10 cellular contexts compared by ENCODE assay signal in the genomic region with DNA sequence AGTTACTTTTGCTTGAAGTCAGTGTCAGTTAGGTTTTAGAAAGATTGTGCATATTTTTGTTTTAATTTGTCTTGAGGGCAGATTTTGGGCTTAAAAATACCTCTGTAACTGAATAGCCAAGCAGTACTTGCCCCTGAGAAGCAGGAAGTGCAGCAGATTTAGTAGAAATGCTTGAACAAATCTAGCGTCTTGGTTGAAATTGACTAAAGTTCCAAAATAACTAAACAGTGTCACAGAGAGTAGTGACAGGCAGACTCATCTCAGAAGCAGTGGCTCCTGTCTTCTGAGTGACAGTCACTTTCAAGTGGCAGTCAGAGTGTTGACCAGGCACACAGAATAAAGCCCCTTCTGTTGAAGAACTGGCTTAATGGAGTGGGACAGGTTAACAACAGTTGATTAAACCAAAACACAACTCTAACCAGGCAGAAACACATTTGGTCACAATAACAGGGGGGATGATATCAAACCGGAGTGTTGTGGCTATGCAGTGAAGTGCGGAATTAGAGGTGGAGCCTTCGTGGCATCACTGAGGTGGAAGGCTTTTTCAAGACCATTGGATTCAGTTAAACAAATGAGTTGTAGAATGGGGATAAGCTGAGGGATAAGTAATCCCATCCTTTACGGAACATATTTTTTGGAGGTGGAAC. TPM values are rescaled to one million over a fixed set of nuclear protein-coding genes. Genes with fewer than 3 reads are reported as not detected.
A peak's percentile ranks its signal among the peaks of the same experiment; 100 is the strongest.
DNase-seq lines count a peak whose midpoint lies in the region; ATAC-seq, FAIRE-seq and TF ChIP-seq lines count a peak whose summit lies in the region.
"Had no signal": no experiment of that assay in that cellular context is flagged by ENCODE, and none has a peak within 500 bp of the region (broad histone marks: within the 10 kb centered on the region; RNA-seq: fewer than 3 reads in every experiment).

No MANE protein-coding gene starts in this region.

- H3K27me3 ChIP-seq in HUES48 (ENCODE audit: control insufficient read depth, insufficient read depth, low read length) (no peaks in the 10 kb centered on the region), small intestine (ENCODE audit: control insufficient read depth in 2 of 2, insufficient read depth in 2 of 2, low read length in 2 of 2) (no peaks in the 10 kb centered on the region)
- H3K27me3 ChIP-seq: adrenal gland had no signal

- H3K9me3 ChIP-seq in HUES48 (ENCODE audit: control insufficient read depth, insufficient read depth, low read length) (no peaks in the 10 kb centered on the region), small intestine (ENCODE audit: control insufficient read depth, low read depth) (no peaks in the 10 kb centered on the region)
- H3K9me3 ChIP-seq: adrenal gland had no signal

- CTCF ChIA-PET in HEK293T (lab: Yijun Ruan, JAX), result interaction anchor here (0.6 kb wide), 1 partner anchor 193 kb away, joined by 3 read pairs; no protein-coding TSS in a partner anchor

- no peaks in the 10 kb centered on the region for H3K9me3 Mint-ChIP-seq in osteocyte (ENCODE audit: unreplicated experiment)
- H3K9me3 Mint-ChIP-seq in activated T-cell treated with anti-CD3 and anti-CD28 coated beads, Interleukin-2, amount 50 U/mL, for 24 hours, result no peaks in the 10 kb centered on the region

- H3K27me3 Mint-ChIP-seq in osteocyte (ENCODE audit: unreplicated experiment), result no peaks in the 10 kb centered on the region
- peaks cover 21% of the 10 kb centered on the region for H3K27me3 Mint-ChIP-seq in activated T-cell treated with anti-CD3 and anti-CD28 coated beads, Interleukin-2, amount 50 U/mL, for 24 hours

- H3K4me3 ChIP-seq in HUES48 (ENCODE audit: low read depth, low read length) (no peak overlapping the region), small intestine (ENCODE audit: low read depth in 1 of 2, low read length in 2 of 2) (no peak overlapping the region)
- H3K4me3 ChIP-seq: adrenal gland had no signal

- ATAC-seq in GM19023 (IDR thresholded peaks at IDR 0.05; ENCODE audit: unreplicated experiment), result peak; percentile 50

- H3K4me1 ChIP-seq in HUES48 (ENCODE audit: control insufficient read depth, insufficient read depth, low read length) (peaks cover 83% of the 10 kb centered on the region), small intestine (ENCODE audit: control insufficient read depth in 2 of 2, insufficient read depth in 1 of 2, low read depth in 1 of 2, low read length in 1 of 2) (peaks cover 2 to 21% of the 10 kb centered on the region in 2 donors)

- WGBS in small intestine, 3 donors, result 76 to 88% (median 80%) methylated on average over 5 of the region's 5 CpGs

- DNase-seq in HEK293T (ENCODE audit: extremely low spot score) (no peak), osteocyte (ENCODE audit: extremely low spot score, unreplicated experiment) (no peak), small intestine (no peak)
- DNase-seq in activated CD4-positive, CD25-positive, alpha-beta regulatory T cell (lab: John Stamatoyannopoulos, UW), result no peak
- no peak for DNase-seq in activated T-cell treated with anti-CD3 and anti-CD28 coated beads, Interleukin-2, amount 50 U/mL, for 24 hours
- DNase-seq: stimulated activated CD4-positive, alpha-beta T cell treated with anti-CD3 and anti-CD28 coated beads, Interleukin-12 subunit alpha, Interleukin-12 subunit beta, amount 100 ng/mL, for 4 hours; SW 1271 had no signal

- no peaks in the 10 kb centered on the region for H3K36me3 Mint-ChIP-seq in osteocyte (ENCODE audit: unreplicated experiment)
- no peaks in the 10 kb centered on the region for H3K36me3 Mint-ChIP-seq in activated T-cell treated with anti-CD3 and anti-CD28 coated beads, Interleukin-2, amount 50 U/mL, for 24 hours (ENCODE audit: low read depth)

- H3K27ac ChIP-seq in HUES48 (ENCODE audit: low read depth, low read length) (peak overlapping the region; percentile 0), small intestine (ENCODE audit: low read depth in 1 of 2, low read length in 1 of 2) (peak overlapping the region in 1 of 2 donors; percentile 17)

- peak overlapping the region; percentile 92 for H3K27ac Mint-ChIP-seq in osteocyte (ENCODE audit: unreplicated experiment)
- H3K27ac Mint-ChIP-seq in activated T-cell treated with anti-CD3 and anti-CD28 coated beads, Interleukin-2, amount 50 U/mL, for 24 hours, result no peak overlapping the region

- no peak for TF ChIP-seq CTCF in osteocyte (IDR thresholded peaks at IDR 0.05)

- H3K9ac ChIP-seq in HUES48 (ENCODE audit: low read depth, low read length), result no peak overlapping the region

- peaks cover 86% of the 10 kb centered on the region for H3K4me1 Mint-ChIP-seq in osteocyte (ENCODE audit: unreplicated experiment)
- H3K4me1 Mint-ChIP-seq in activated T-cell treated with anti-CD3 and anti-CD28 coated beads, Interleukin-2, amount 50 U/mL, for 24 hours (ENCODE audit: low read depth), result peaks cover 4% of the 10 kb centered on the region

- no peak for FAIRE-seq in small intestine (lab: Jason Lieb, UNC)

- no peaks in the 10 kb centered on the region for H3K36me3 ChIP-seq in HUES48 (ENCODE audit: control insufficient read depth, insufficient read depth, low read length)
- H3K36me3 ChIP-seq in small intestine (ENCODE audit: control insufficient read depth in 2 of 2, insufficient read depth in 2 of 2, low read length in 2 of 2), result no peaks in the 10 kb centered on the region
- H3K36me3 ChIP-seq: adrenal gland had no signal

- POLR2A ChIA-PET in HEK293T (lab: Yijun Ruan, JAX), result interaction anchor here (1.4 kb wide), 1 partner anchor 15 kb away, joined by 4 read pairs; no protein-coding TSS in a partner anchor

- no peak overlapping the region for H3K4me3 Mint-ChIP-seq in osteocyte (ENCODE audit: unreplicated experiment)
- no peak overlapping the region for H3K4me3 Mint-ChIP-seq in activated T-cell treated with anti-CD3 and anti-CD28 coated beads, Interleukin-2, amount 50 U/mL, for 24 hours

TF ChIP-seq in HEK293T, 16 proteins besides CTCF, POLR2A, EP300 and RAD21:
- TF ChIP-seq, protein P1, sequence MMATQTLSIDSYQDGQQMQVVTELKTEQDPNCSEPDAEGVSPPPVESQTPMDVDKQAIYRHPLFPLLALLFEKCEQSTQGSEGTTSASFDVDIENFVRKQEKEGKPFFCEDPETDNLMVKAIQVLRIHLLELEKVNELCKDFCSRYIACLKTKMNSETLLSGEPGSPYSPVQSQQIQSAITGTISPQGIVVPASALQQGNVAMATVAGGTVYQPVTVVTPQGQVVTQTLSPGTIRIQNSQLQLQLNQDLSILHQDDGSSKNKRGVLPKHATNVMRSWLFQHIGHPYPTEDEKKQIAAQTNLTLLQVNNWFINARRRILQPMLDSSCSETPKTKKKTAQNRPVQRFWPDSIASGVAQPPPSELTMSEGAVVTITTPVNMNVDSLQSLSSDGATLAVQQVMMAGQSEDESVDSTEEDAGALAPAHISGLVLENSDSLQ (IDR thresholded peaks at IDR 0.05), result peak; percentile 53
- no peak for TF ChIP-seq FOXK2 (IDR thresholded peaks at IDR 0.05)

RNA-seq across cellular contexts. Expression of a gene that starts 29.1 kb away (rescaled TPM):
- total RNA-seq in osteocyte, result 336 and 341 TPM in 2 replicates
- polyA plus RNA-seq in small intestine, result 10 to 100 TPM; 13.2 to 26.6 (median 19.9) TPM
